In genomic region chr16:14961405-14962186, GRCh38 we compare ENCODE assay signal across 26 cellular contexts. TPM values are rescaled to one million over a fixed set of nuclear protein-coding genes. Genes with fewer than 3 reads are reported as not detected.
DNase-seq lines count a peak whose midpoint lies in the region; ATAC-seq and TF ChIP-seq lines count a peak whose summit lies in the region.
"Had no signal": no experiment of that assay in that cellular context is flagged by ENCODE, and none has a peak within 500 bp of the region (broad histone marks: within the 10 kb centered on the region; RNA-seq: fewer than 3 reads in every experiment).

No MANE protein-coding gene starts in this region.

- H3K9me3 ChIP-seq in neuronal stem cell (replicated peaks in 1 of 2; ENCODE audit: control insufficient read depth in 2 of 2, insufficient read depth in 1 of 2, low read depth in 1 of 2, low read length in 2 of 2), result peaks cover 0 to 2% of the 10 kb centered on the region in 2 donors
- H3K9me3 ChIP-seq in stomach, result peaks cover 0 to 4% (median 0%) of the 10 kb centered on the region in 4 donors
- H3K9me3 ChIP-seq: BLaER1 treated with 17β-estradiol and CSF1 and Interleukin-3, amounts not matched to agents 10 nM and 100 nM had no signal

- H3K27me3 ChIP-seq in neuronal stem cell (ENCODE audit: control insufficient read depth in 3 of 3, insufficient read depth in 3 of 3, low read depth in 1 of 3, low read length in 3 of 3), result no peaks in the 10 kb centered on the region
- no peaks in the 10 kb centered on the region for H3K27me3 ChIP-seq in stomach
- H3K27me3 ChIP-seq: BLaER1 treated with 17β-estradiol and CSF1 and Interleukin-3, amounts not matched to agents 10 nM and 100 nM had no signal

- H2BK120ac ChIP-seq in neuronal stem cell (ENCODE audit: low read depth, low read length), result no peak overlapping the region

- intact Hi-C loops in stomach (cut with DNase I; ENCODE audit: low total_unique reads), result no loop called here

- DNase-seq in DMS79 (lab: John Stamatoyannopoulos, UW), result peak; percentile 81
- DNase-seq in NCI-H187 (lab: John Stamatoyannopoulos, UW), result peak; percentile 40 to 42
- DNase-seq in chondrocyte (ENCODE audit: low spot score), result peak; percentile 81
- DNase-seq in neuronal stem cell (ENCODE audit: low spot score), result no peak
- no peak for DNase-seq in stimulated activated CD4-positive, alpha-beta T cell treated with anti-CD3 and anti-CD28 coated beads, Interleukin-4, amount 100 ng/mL, for 1 hour
- DNase-seq in type B pancreatic cell (ENCODE audit: extremely low spot score, unreplicated experiment), result no peak
- DNase-seq in T-cell, result no peak
- DNase-seq in stomach, result no peak
- DNase-seq: AML-193; CD4-positive, alpha-beta T cell; DMS53; EL; GDM1; H7; KG1; MG63; NCI-H1105 treated with DMSO at 0.1 percent for 48 hours; NCI-H2081; NCI-H526; NCI-H82; NK-92 treated with Interleukin-12 subunit alpha and Interleukin-12 subunit beta, amount 100 ng/mL, for 24 hours; PC-9; SHP77 had no signal

- H4K8ac ChIP-seq in neuronal stem cell (ENCODE audit: low read depth, low read length), result no peak overlapping the region

- POLR2A ChIA-PET in T-cell (lab: Charles Lee), result no interaction called here

- no peak overlapping the region for H2AK5ac ChIP-seq in neuronal stem cell (ENCODE audit: low read depth, low read length)

- H3K36me3 Mint-ChIP-seq in chondrocyte (ENCODE audit: low read depth), result peaks cover 6% of the 10 kb centered on the region
- H3K36me3 Mint-ChIP-seq in type B pancreatic cell, result no peaks in the 10 kb centered on the region
- H3K36me3 Mint-ChIP-seq in T-cell, result peaks cover 6% of the 10 kb centered on the region

- H2BK15ac ChIP-seq in neuronal stem cell (ENCODE audit: low read length), result no peak overlapping the region

- no peak overlapping the region for H3K18ac ChIP-seq in neuronal stem cell (ENCODE audit: low read length)

- no peak overlapping the region for H3K4ac ChIP-seq in neuronal stem cell (ENCODE audit: low read length)

- H3K36me3 ChIP-seq in neuronal stem cell (replicated peaks in 1 of 2; ENCODE audit: control insufficient read depth in 2 of 2, insufficient read depth in 2 of 2, low read length in 2 of 2), result no peaks in the 10 kb centered on the region
- H3K36me3 ChIP-seq in stomach, result no peaks in the 10 kb centered on the region
- H3K36me3 ChIP-seq: BLaER1 treated with 17β-estradiol and CSF1 and Interleukin-3, amounts not matched to agents 10 nM and 100 nM; MG63 had no signal

- no peak overlapping the region for H3K23ac ChIP-seq in neuronal stem cell (ENCODE audit: low read depth, low read length, poor library complexity)

- WGBS in neuronal stem cell (ENCODE audit: extremely low coverage in 2 of 2, insufficient read length in 2 of 2, insufficient replicate concordance in 1 of 2), 2 donors, result no CpG with 5 or more reads among the region's 11 CpGs
- 58 to 69% (median 62%) methylated on average over 11 of the region's 11 CpGs for WGBS in stomach, 5 donors

- H3K27ac ChIP-seq in neuronal stem cell (replicated peaks; ENCODE audit: low read length), result no peak overlapping the region
- H3K27ac ChIP-seq in stomach, result no peak overlapping the region
- H3K27ac ChIP-seq: BLaER1 treated with 17β-estradiol and CSF1 and Interleukin-3, amounts not matched to agents 10 nM and 100 nM; PC-9; RWPE1 had no signal

- H3K9ac ChIP-seq in neuronal stem cell (ENCODE audit: low read depth, low read length, poor library complexity), result peak overlapping the region; percentile 17
- H3K9ac ChIP-seq: BLaER1 treated with 17β-estradiol and CSF1 and Interleukin-3, amounts not matched to agents 10 nM and 100 nM had no signal

- H4K91ac ChIP-seq in neuronal stem cell (ENCODE audit: low read depth, low read length, poor library complexity), result no peak overlapping the region

- no peak overlapping the region for H2BK5ac ChIP-seq in neuronal stem cell (ENCODE audit: low read length)

- no peak overlapping the region for H3K4me2 ChIP-seq in neuronal stem cell (ENCODE audit: insufficient read depth, low read length, poor library complexity, severe bottlenecking)
- H3K4me2 ChIP-seq: BLaER1 treated with 17β-estradiol and CSF1 and Interleukin-3, amounts not matched to agents 10 nM and 100 nM; PC-9 had no signal

- no peaks in the 10 kb centered on the region for H3K4me1 ChIP-seq in neuronal stem cell (ENCODE audit: control insufficient read depth in 2 of 2, insufficient read depth in 1 of 2, low read depth in 1 of 2, low read length in 2 of 2)
- H3K4me1 ChIP-seq in stomach, result peaks cover 7 to 26% (median 15%) of the 10 kb centered on the region in 4 donors

- H2AFZ ChIP-seq in neuronal stem cell (ENCODE audit: low read length), result no peak overlapping the region
- H2AFZ ChIP-seq: PC-9 had no signal

- H3K9me3 Mint-ChIP-seq in chondrocyte (ENCODE audit: low read depth), result peaks cover 11% of the 10 kb centered on the region
- no peaks in the 10 kb centered on the region for H3K9me3 Mint-ChIP-seq in type B pancreatic cell
- peaks cover 0 to 9% (median 6%) of the 10 kb centered on the region in 3 donors for H3K9me3 Mint-ChIP-seq in T-cell
- H3K9me3 Mint-ChIP-seq: CD4-positive, alpha-beta T cell had no signal

- no peak for TF ChIP-seq EP300 in stomach (IDR thresholded peaks at IDR 0.05)

- H3K27me3 Mint-ChIP-seq in chondrocyte (ENCODE audit: low read depth), result peaks cover 5% of the 10 kb centered on the region
- peaks cover 13% of the 10 kb centered on the region for H3K27me3 Mint-ChIP-seq in type B pancreatic cell
- H3K27me3 Mint-ChIP-seq in T-cell, result peaks cover 15 to 20% of the 10 kb centered on the region in 2 donors

- TF ChIP-seq POLR2A in stomach (IDR thresholded peaks at IDR 0.05), result no peak

- TF ChIP-seq CTCF in chondrocyte (IDR thresholded peaks at IDR 0.05), result no peak
- TF ChIP-seq CTCF in type B pancreatic cell (conservative IDR thresholded peaks at IDR 0.05), result no peak
- TF ChIP-seq CTCF in stomach (IDR thresholded peaks at IDR 0.05), result no peak

- H3K14ac ChIP-seq in neuronal stem cell (ENCODE audit: low read length), result no peak overlapping the region

- H2BK12ac ChIP-seq in neuronal stem cell (ENCODE audit: low read length), result no peak overlapping the region

- H3K4me1 Mint-ChIP-seq in chondrocyte (ENCODE audit: low read depth) (no peaks in the 10 kb centered on the region), type B pancreatic cell (ENCODE audit: unreplicated experiment) (peaks cover 7% of the 10 kb centered on the region), T-cell (no peaks in the 10 kb centered on the region)

- H3K4me3 ChIP-seq in neuronal stem cell (ENCODE audit: low read length in 2 of 2) (no peak overlapping the region), stomach (no peak overlapping the region)
- H3K4me3 ChIP-seq: BLaER1 treated with 17β-estradiol and CSF1 and Interleukin-3, amounts not matched to agents 10 nM and 100 nM; GM12878; MG63; PC-9 had no signal

- H3K79me1 ChIP-seq in neuronal stem cell (ENCODE audit: low read depth, low read length), result no peaks in the 10 kb centered on the region

- H3K27ac Mint-ChIP-seq in chondrocyte (ENCODE audit: unreplicated experiment) (no peak overlapping the region), type B pancreatic cell (no peak overlapping the region), T-cell (no peak overlapping the region)
- H3K27ac Mint-ChIP-seq: CD4-positive, alpha-beta T cell had no signal

- CTCF ChIA-PET in T-cell (lab: Charles Lee), result no interaction called here

- no peak for ATAC-seq in T-cell (replicated peaks in 1 of 4)
- ATAC-seq: GM12878 had no signal

- H3K4me3 Mint-ChIP-seq in chondrocyte (ENCODE audit: unreplicated experiment) (no peak overlapping the region), type B pancreatic cell (no peak overlapping the region), T-cell (no peak overlapping the region)
- H3K4me3 Mint-ChIP-seq: CD4-positive, alpha-beta T cell had no signal

RNA-seq across cellular contexts. Expression of gene PDXDC1, which starts 13.2 kb away (rescaled TPM):
- 120 to 156 TPM (median 125 TPM) in 3 replicates for total RNA-seq in chondrocyte
- polyA plus RNA-seq in neuronal stem cell (2013, experiment 1 of 2), result 46.2 TPM
- 46.3 TPM for polyA plus RNA-seq in neuronal stem cell (2013, experiment 2 of 2)
- 130 and 198 TPM in 2 replicates for total RNA-seq in type B pancreatic cell (ENCODE audit: low replicate concordance)
- total RNA-seq in T-cell, result 10 to 100 TPM; 63.3 to 84.7 (median 72.4) TPM
- 100 to 1,000 TPM in 2 of 5 donors, 10 to 100 TPM in 3; 70.6 to 126 (median 97.5) TPM for total RNA-seq in stomach
- polyA plus RNA-seq in stomach, result 10 to 100 TPM; 35.1 to 62.8 (median 53.0) TPM

RNA-seq across cellular contexts. Expression of gene NPIPA1, which starts 24.4 kb away (rescaled TPM):
- 119 to 145 TPM (median 143 TPM) in 3 replicates for total RNA-seq in chondrocyte
- polyA plus RNA-seq in neuronal stem cell (2013, experiment 1 of 2), result 104 TPM
- 101 TPM for polyA plus RNA-seq in neuronal stem cell (2013, experiment 2 of 2)
- 84.4 and 199 TPM in 2 replicates for total RNA-seq in type B pancreatic cell (ENCODE audit: low replicate concordance)
- 100 to 1,000 TPM; 116 to 163 (median 134) TPM for total RNA-seq in T-cell
- total RNA-seq in stomach, result 100 to 1,000 TPM in 2 of 5 donors, 10 to 100 TPM in 3; 64.5 to 182 (median 78.8) TPM
- polyA plus RNA-seq in stomach, result 100 to 1,000 TPM in 1 of 3 donors, 10 to 100 TPM in 2; 33.9 to 114 (median 43.1) TPM

Comparison
In these comparisons a context has a peak if more than half of its experiments do, and no peak if none do; other contexts are left out.
1. DNase-seq: peak in DMS79 (single experiment), NCI-H187 (2 of 2) and chondrocyte (single experiment); none in neuronal stem cell (single experiment), stimulated activated CD4-positive, alpha-beta T cell treated with anti-CD3 and anti-CD28 coated beads, Interleukin-4, amount 100 ng/mL, for 1 hour (single experiment), type B pancreatic cell (single experiment), T-cell (0 of 34) and stomach (single experiment).